Comparison of ENCODE assay signal across 22 cellular contexts in genomic region chr2:156191547-156191946, GRCh38.
A peak's percentile ranks its signal among the peaks of the same experiment; 100 is the strongest.
DNase-seq lines count a peak whose midpoint lies in the region; ATAC-seq and TF ChIP-seq lines count a peak whose summit lies in the region.
"Had no signal": no experiment of that assay in that cellular context is flagged by ENCODE, and none has a peak within 500 bp of the region (broad histone marks: within the 10 kb centered on the region; RNA-seq: fewer than 3 reads in every experiment).

No MANE protein-coding gene starts in this region.

- no peak for TF ChIP-seq CTCF in RWPE2 (IDR thresholded peaks at IDR 0.05; ENCODE audit: poor library complexity, severe bottlenecking)

- H3K4me1 ChIP-seq in RWPE2 (ENCODE audit: insufficient read depth, poor library complexity, severe bottlenecking), result peaks cover 23% of the 10 kb centered on the region
- H3K4me1 ChIP-seq: left lung, tibial artery had no signal

- H3K9me3 ChIP-seq in MG63 (no peaks in the 10 kb centered on the region), RWPE2 (ENCODE audit: severe bottlenecking) (no peaks in the 10 kb centered on the region)
- H3K9me3 ChIP-seq: left lung, tibial artery had no signal

- ATAC-seq in RWPE2 (ENCODE audit: low read depth), result peak; percentile 73
- ATAC-seq: left lung, natural killer cell had no signal

- no peak overlapping the region for H3K4me3 ChIP-seq in MG63
- H3K4me3 ChIP-seq in RWPE2 (ENCODE audit: severe bottlenecking), result no peak overlapping the region
- H3K4me3 ChIP-seq: left lung, tibial artery had no signal

- no peaks in the 10 kb centered on the region for H3K36me3 ChIP-seq in MG63
- no peaks in the 10 kb centered on the region for H3K36me3 ChIP-seq in RWPE2 (ENCODE audit: low read depth)
- H3K36me3 ChIP-seq: left lung, tibial artery had no signal

- H3K27me3 ChIP-seq in MG63, result no peaks in the 10 kb centered on the region
- no peaks in the 10 kb centered on the region for H3K27me3 ChIP-seq in RWPE2 (ENCODE audit: insufficient read depth, poor library complexity, severe bottlenecking)
- H3K27me3 ChIP-seq: left lung, tibial artery had no signal

- peak; percentile 0 for DNase-seq in MG63
- no peak for DNase-seq in RWPE2 (ENCODE audit: low spot score)
- DNase-seq in fibroblast of gingiva (ENCODE audit: low read depth), result peak; percentile 58
- DNase-seq in renal cortical epithelial cell (ENCODE audit: low read depth), result peak; percentile 38
- DNase-seq in stimulated activated CD4-positive, alpha-beta T cell treated with anti-CD3 and anti-CD28 coated beads, Interleukin-1b, Interleukin-23, amount 100 ng/mL, for 48 hours, result no peak
- DNase-seq in occipital lobe (lab: John Stamatoyannopoulos, UW), result no peak
- DNase-seq in GF-D8 (lab: John Stamatoyannopoulos, UW), result no peak
- DNase-seq: activated B cell treated with CpG ODN at 0.5 μM for 24 hours; activated naive CD4-positive, alpha-beta T cell treated with anti-CD3 and anti-CD28 coated beads, Interleukin-2, amount 10 ng/mL, durations not matched to agents 7 days and 5 days; HFFc6; hippocampal formation; immature natural killer cell; IMR-90; left lung; MM.1S; natural killer cell; NCI-H1436 treated with DMSO at 0.1 percent for 48 hours; NCI-H524 treated with DMSO at 0.1 percent for 48 hours; RPMI8226; stimulated activated naive CD8-positive, alpha-beta T cell treated with anti-CD3 and anti-CD28 coated beads, Interleukin-15, Interleukin-2, amounts not matched to agents 100 U/mL and 50 U/mL, for 24 hours; T-helper 9 cell; tibial artery had no signal

- peak overlapping the region; percentile 17 for H3K27ac ChIP-seq in RWPE2 (ENCODE audit: poor library complexity, severe bottlenecking)
- H3K27ac ChIP-seq: left lung, tibial artery had no signal

Comparison
In these comparisons a context has a peak if more than half of its experiments do, and no peak if none do; other contexts are left out.
1. DNase-seq: peak in MG63 (single experiment), fibroblast of gingiva (single experiment) and renal cortical epithelial cell (single experiment); none in RWPE2 (single experiment), stimulated activated CD4-positive, alpha-beta T cell treated with anti-CD3 and anti-CD28 coated beads, Interleukin-1b, Interleukin-23, amount 100 ng/mL, for 48 hours (single experiment), occipital lobe (single experiment) and GF-D8 (single experiment).